30 cellular contexts compared by ENCODE assay signal in genomic region chr2:144304127-144304665, GRCh38.
"Had no signal": no experiment of that assay in that cellular context is flagged by ENCODE, and none has a peak within 500 bp of the region (broad histone marks: within the 10 kb centered on the region; RNA-seq: fewer than 3 reads in every experiment).

No MANE protein-coding gene starts in this region.

- H2AFZ ChIP-seq: PC-9 had no signal

- H3K9me3 Mint-ChIP-seq: activated naive CD4-positive, alpha-beta T cell treated with anti-CD3 and anti-CD28 coated beads for 36 hours; activated naive CD4-positive, alpha-beta T cell treated with anti-CD3 and anti-CD28 coated beads, Interleukin-2, amount 50 U/mL, for 72 hours had no signal

- H3K27ac Mint-ChIP-seq: activated CD4-positive, alpha-beta memory T cell treated with anti-CD3 and anti-CD28 coated beads, Interleukin-2, amount 10 ng/mL, durations not matched to agents 7 days and 5 days; activated CD4-positive, alpha-beta T cell treated with anti-CD3 and anti-CD28 coated beads, Interleukin-2, amount 10 ng/mL, durations not matched to agents 7 days and 5 days; activated naive CD4-positive, alpha-beta T cell treated with anti-CD3 and anti-CD28 coated beads for 36 hours; activated naive CD4-positive, alpha-beta T cell treated with anti-CD3 and anti-CD28 coated beads, Interleukin-2, amount 50 U/mL, for 72 hours had no signal

- H3K4me2 ChIP-seq: PC-9 had no signal

- H3K4me1 ChIP-seq: adrenal gland, body of pancreas, breast epithelium, SJCRH30 had no signal

- DNase-seq: activated CD4-positive, alpha-beta memory T cell treated with anti-CD3 and anti-CD28 coated beads, Interleukin-2, amount 10 ng/mL, durations not matched to agents 7 days and 5 days; activated CD4-positive, alpha-beta T cell treated with anti-CD3 and anti-CD28 coated beads for 1 hour; activated CD4-positive, alpha-beta T cell treated with anti-CD3 and anti-CD28 coated beads, Interleukin-2, amount 10 ng/mL, durations not matched to agents 7 days and 5 days; activated CD4-positive, CD25-positive, alpha-beta regulatory T cell; activated CD8-positive, alpha-beta memory T cell treated with anti-CD3 and anti-CD28 coated beads, Interleukin-2, amount 50 U/mL, for 48 hours; activated gamma-delta T cell treated with Interleukin-2 at 50 U/mL for 16 hours; activated naive CD4-positive, alpha-beta T cell treated with anti-CD3 and anti-CD28 coated beads for 36 hours; adrenal gland; body of pancreas; cerebellar nuclear complex; NCI-H1092 treated with DMSO at 0.1 percent for 48 hours; NCI-H1417; NCI-H146; NCI-H187; NCI-H2029 treated with DMSO at 0.1 percent for 48 hours; NCI-H2107; NCI-H2171; NCI-H510A; NCI-H526; NCI-H748 treated with DMSO at 0.1 percent for 48 hours; NK-92 treated with Interleukin-12 subunit alpha and Interleukin-12 subunit beta, amount 100 ng/mL, for 24 hours; PC-9; SHP77; SJCRH30; T1000; WERI-Rb-1 had no signal

- H3K36me3 Mint-ChIP-seq: activated naive CD4-positive, alpha-beta T cell treated with anti-CD3 and anti-CD28 coated beads, Interleukin-2, amount 50 U/mL, for 72 hours had no signal

- H3K27ac ChIP-seq: adrenal gland, body of pancreas, breast epithelium, PC-9, SJCRH30, SK-N-MC, WERI-Rb-1 had no signal

- H3K4me3 Mint-ChIP-seq: activated CD4-positive, alpha-beta memory T cell treated with anti-CD3 and anti-CD28 coated beads, Interleukin-2, amount 10 ng/mL, durations not matched to agents 7 days and 5 days; activated CD4-positive, alpha-beta T cell treated with anti-CD3 and anti-CD28 coated beads, Interleukin-2, amount 10 ng/mL, durations not matched to agents 7 days and 5 days; activated naive CD4-positive, alpha-beta T cell treated with anti-CD3 and anti-CD28 coated beads for 36 hours had no signal

- H3K27me3 ChIP-seq: adrenal gland, body of pancreas, breast epithelium, SJCRH30 had no signal

- ATAC-seq: body of pancreas, K562 had no signal

- H3K27me3 Mint-ChIP-seq: activated CD4-positive, alpha-beta memory T cell treated with anti-CD3 and anti-CD28 coated beads, Interleukin-2, amount 10 ng/mL, durations not matched to agents 7 days and 5 days; activated CD4-positive, alpha-beta T cell treated with anti-CD3 and anti-CD28 coated beads, Interleukin-2, amount 10 ng/mL, durations not matched to agents 7 days and 5 days had no signal

- H3K9me3 ChIP-seq: adrenal gland, body of pancreas, SJCRH30 had no signal

- FAIRE-seq: K562 had no signal
